In genomic region chr14:90758028-90758889, GRCh38 we compare ENCODE assay signal across 8 cellular contexts. TPM values are rescaled to one million over a fixed set of nuclear protein-coding genes. Genes with fewer than 3 reads are reported as not detected.
DNase-seq lines count a peak whose midpoint lies in the region; ATAC-seq and TF ChIP-seq lines count a peak whose summit lies in the region.

No MANE protein-coding gene starts in this region.

- H3K36me3 ChIP-seq in OCI-LY7 (ENCODE audit: insufficient read depth, low read length) (no peaks in the 10 kb centered on the region), esophagus squamous epithelium (no peaks in the 10 kb centered on the region)

- TF ChIP-seq CTCF in OCI-LY7 (conservative IDR thresholded peaks at IDR 0.05; ENCODE audit: low read length): peak; percentile 79
- TF ChIP-seq CTCF in esophagus squamous epithelium (IDR thresholded peaks at IDR 0.05): peak; percentile 74 to 95 (median 88)

- TF ChIP-seq POLR2A in esophagus squamous epithelium (IDR thresholded peaks at IDR 0.05): peak in 2 of 4 donors; percentile 10 to 45

- CTCF ChIA-PET in OCI-LY7 (lab: Charles Lee; ENCODE audit: unreplicated experiment): interaction anchor here (0.6 to 1.2 kb wide), 4 partner anchors 15 to 808 kb away, joined by 3 to 4 read pairs (median 3); no protein-coding TSS in a partner anchor

- intact Hi-C loops in OCI-LY7 (cut with micrococcal nuclease; ENCODE audit: unreplicated experiment): loop anchor here (1.0 kb wide), 1 partner anchor 359 kb away; no protein-coding TSS in a partner anchor
- intact Hi-C loops in esophagus squamous epithelium (cut with DNase I): no loop called here

- 0 to 13% methylated on average over 5 to 8 of the region's 71 CpGs for WGBS in esophagus squamous epithelium, 2 donors

- BruUV-seq in OCI-LY7 (replicated peaks; lab: Mats Ljungman, UMichigan): no TSS peak

- no peak overlapping the region for H3K27ac ChIP-seq in OCI-LY7 (ENCODE audit: low read depth, low read length, poor library complexity, severe bottlenecking)
- peak overlapping the region; percentile 77 to 93 (median 86) for H3K27ac ChIP-seq in esophagus squamous epithelium

- H2AFZ ChIP-seq in OCI-LY7 (ENCODE audit: low read length): peak overlapping the region; percentile 95

- no peaks in the 10 kb centered on the region for H3K27me3 ChIP-seq in esophagus squamous epithelium

- H3K27me3 Mint-ChIP-seq in IgD-negative memory B cell (no peaks in the 10 kb centered on the region), naive B cell (peaks cover 0 to 13% (median 0%) of the 10 kb centered on the region in 3 donors)
- H3K27me3 Mint-ChIP-seq in activated T-cell treated with anti-CD3 and anti-CD28 coated beads, Interleukin-2, amount 50 U/mL, for 4 hours (ENCODE audit: low read depth): peaks cover 9% of the 10 kb centered on the region

- H3K4me2 ChIP-seq in OCI-LY7 (ENCODE audit: low read length): peak overlapping the region; percentile 90

- peaks cover 0 to 6% (median 0%) of the 10 kb centered on the region in 3 donors for H3K9me3 Mint-ChIP-seq in IgD-negative memory B cell
- peaks cover 9% of the 10 kb centered on the region for H3K9me3 Mint-ChIP-seq in activated T-cell treated with anti-CD3 and anti-CD28 coated beads, Interleukin-2, amount 50 U/mL, for 4 hours
- peaks cover 0 to 9% (median 6%) of the 10 kb centered on the region in 7 donors for H3K9me3 Mint-ChIP-seq in naive B cell
- peaks cover 5% of the 10 kb centered on the region for H3K9me3 Mint-ChIP-seq in stimulated activated effector memory CD8-positive, alpha-beta T cell treated with anti-CD3 and anti-CD28 coated beads, Interleukin-12 subunit alpha, Interleukin-12 subunit beta, amount 100 ng/mL, for 72 hours

- H3K9me3 ChIP-seq in OCI-LY7 (ENCODE audit: low read length): peaks cover 9% of the 10 kb centered on the region; the same call in 1 of the 2 replicates
- H3K9me3 ChIP-seq in esophagus squamous epithelium: peaks cover 0 to 10% (median 5%) of the 10 kb centered on the region in 3 donors

- POLR2A ChIA-PET in OCI-LY7 (lab: Charles Lee): interaction anchor here (0.8 to 2.1 kb wide), 4 partner anchors 9 to 24 kb away, joined by 3 to 6 read pairs (median 3); no protein-coding TSS in a partner anchor

- no peaks in the 10 kb centered on the region for H4K20me1 ChIP-seq in OCI-LY7 (ENCODE audit: insufficient read depth, low read length)

- H3K36me3 Mint-ChIP-seq in IgD-negative memory B cell: peaks cover 2% of the 10 kb centered on the region
- H3K36me3 Mint-ChIP-seq in activated T-cell treated with anti-CD3 and anti-CD28 coated beads, Interleukin-2, amount 50 U/mL, for 4 hours (ENCODE audit: insufficient read depth): peaks cover 6% of the 10 kb centered on the region
- H3K36me3 Mint-ChIP-seq in naive B cell: peaks cover 0 to 6% of the 10 kb centered on the region in 2 donors
- no peaks in the 10 kb centered on the region for H3K36me3 Mint-ChIP-seq in stimulated activated effector memory CD8-positive, alpha-beta T cell treated with anti-CD3 and anti-CD28 coated beads, Interleukin-12 subunit alpha, Interleukin-12 subunit beta, amount 100 ng/mL, for 72 hours

- peak overlapping the region; percentile 73 to 86 (median 78) for H3K27ac Mint-ChIP-seq in IgD-negative memory B cell
- H3K27ac Mint-ChIP-seq in naive B cell: peak overlapping the region; percentile 66 to 95 (median 84)
- peak overlapping the region; percentile 85 for H3K27ac Mint-ChIP-seq in stimulated activated effector memory CD8-positive, alpha-beta T cell treated with anti-CD3 and anti-CD28 coated beads, Interleukin-12 subunit alpha, Interleukin-12 subunit beta, amount 100 ng/mL, for 72 hours

- H3K4me1 Mint-ChIP-seq in IgD-negative memory B cell: peaks cover 13 to 18% (median 15%) of the 10 kb centered on the region in 3 donors
- peaks cover 17% of the 10 kb centered on the region for H3K4me1 Mint-ChIP-seq in activated T-cell treated with anti-CD3 and anti-CD28 coated beads, Interleukin-2, amount 50 U/mL, for 4 hours (ENCODE audit: low read depth)
- H3K4me1 Mint-ChIP-seq in naive B cell: peaks cover 17 to 23% (median 20%) of the 10 kb centered on the region in 3 donors
- H3K4me1 Mint-ChIP-seq in stimulated activated effector memory CD8-positive, alpha-beta T cell treated with anti-CD3 and anti-CD28 coated beads, Interleukin-12 subunit alpha, Interleukin-12 subunit beta, amount 100 ng/mL, for 72 hours: peaks cover 20% of the 10 kb centered on the region

- no peaks in the 10 kb centered on the region for H3K9me2 ChIP-seq in OCI-LY7 (ENCODE audit: insufficient read depth, low read length)

- peak; percentile 77 for ATAC-seq in GM21529 (IDR thresholded peaks at IDR 0.05; ENCODE audit: unreplicated experiment)
- ATAC-seq in activated T-cell treated with anti-CD3 and anti-CD28 coated beads, Interleukin-2, amount 50 U/mL, for 4 hours: peak; percentile 97
- ATAC-seq in naive B cell (ENCODE audit: low read depth in 2 of 2): peak; percentile 84 to 85
- ATAC-seq in stimulated activated effector memory CD8-positive, alpha-beta T cell treated with anti-CD3 and anti-CD28 coated beads, Interleukin-12 subunit alpha, Interleukin-12 subunit beta, amount 100 ng/mL, for 72 hours: peak; percentile 97

- H3K4me1 ChIP-seq in OCI-LY7 (ENCODE audit: insufficient read depth, low read length, poor library complexity, severe bottlenecking) (peaks cover 19% of the 10 kb centered on the region), esophagus squamous epithelium (peaks cover 8 to 21% (median 13%) of the 10 kb centered on the region in 3 donors)

- DNase-seq in DMS53 (lab: John Stamatoyannopoulos, UW): peak; percentile 92
- peak; percentile 93 for DNase-seq in OCI-LY7 (ENCODE audit: low spot score)
- peak; percentile 95 for DNase-seq in activated T-cell treated with anti-CD3 and anti-CD28 coated beads, Interleukin-2, amount 50 U/mL, for 4 hours
- peak; percentile 64 for DNase-seq in esophagus squamous epithelium (lab: John Stamatoyannopoulos, UW)
- DNase-seq in naive B cell: peak; percentile 95
- peak; percentile 98 to 99 for DNase-seq in stimulated activated effector memory CD8-positive, alpha-beta T cell treated with anti-CD3 and anti-CD28 coated beads, Interleukin-12 subunit alpha, Interleukin-12 subunit beta, amount 100 ng/mL, for 72 hours (ENCODE audit: low spot score in 2 of 2)

- H3K79me2 ChIP-seq in OCI-LY7 (ENCODE audit: insufficient read depth, low read depth, low read length): no peaks in the 10 kb centered on the region

- H3K4me3 ChIP-seq in OCI-LY7 (ENCODE audit: low read depth, low read length, poor library complexity, severe bottlenecking) (peak overlapping the region; percentile 62), esophagus squamous epithelium (peak overlapping the region; percentile 24 to 66 (median 48))

- H3K4me3 Mint-ChIP-seq in IgD-negative memory B cell (peak overlapping the region; percentile 74 to 92 (median 82)), naive B cell (peak overlapping the region; percentile 76 to 89 (median 84))
- peak overlapping the region; percentile 75 for H3K4me3 Mint-ChIP-seq in activated T-cell treated with anti-CD3 and anti-CD28 coated beads, Interleukin-2, amount 50 U/mL, for 4 hours
- peak overlapping the region; percentile 65 for H3K4me3 Mint-ChIP-seq in stimulated activated effector memory CD8-positive, alpha-beta T cell treated with anti-CD3 and anti-CD28 coated beads, Interleukin-12 subunit alpha, Interleukin-12 subunit beta, amount 100 ng/mL, for 72 hours

RNA-seq across cellular contexts. Expression of gene TTC7B, which starts 58.0 kb away (rescaled TPM):
- 0.89 TPM for polyA plus RNA-seq in IgD-negative memory B cell
- 0.05 and 0.19 TPM in 2 replicates for total RNA-seq in OCI-LY7 (2014; rRNA removed; shearing (Covaris generic))
- 0.51 and 0.83 TPM in 2 replicates for total RNA-seq in OCI-LY7 (2022)
- 1 to 10 TPM; 5.0 to 6.0 (median 5.1) TPM for total RNA-seq in activated T-cell treated with anti-CD3 and anti-CD28 coated beads, Interleukin-2, amount 50 U/mL, for 4 hours
- 10 to 100 TPM in 2 of 4 donors, 1 to 10 TPM in 2; 3.3 to 18.1 (median 10.0) TPM for total RNA-seq in esophagus squamous epithelium
- polyA plus RNA-seq in naive B cell (ENCODE audit: low read depth in 6 of 6): 1 to 10 TPM in 1 of 6 donors, under 1 TPM in 1, not detected in 4; 0.39 to 1.2 TPM
